11 cellular contexts compared by ENCODE assay signal in the genomic region with DNA sequence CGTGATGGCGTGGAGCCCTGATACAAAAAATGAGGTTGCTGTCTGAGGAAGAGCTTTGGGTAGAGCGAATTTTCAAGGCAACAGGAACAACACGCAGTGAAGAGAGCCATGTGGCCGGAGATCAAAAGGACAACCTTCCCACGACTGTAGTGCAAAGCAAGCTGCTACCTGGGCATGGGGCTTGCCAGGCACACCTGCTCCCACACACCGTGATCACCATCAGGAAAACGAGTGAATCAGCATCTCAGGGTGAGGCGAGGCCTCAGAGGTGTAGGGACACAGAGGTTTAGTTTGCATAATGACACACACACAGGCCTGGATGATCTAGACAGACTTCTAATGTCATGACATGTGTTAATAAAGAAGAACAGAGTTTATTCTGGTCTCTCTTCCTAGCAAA.
A peak's percentile ranks its signal among the peaks of the same experiment; 100 is the strongest.
DNase-seq lines count a peak whose midpoint lies in the region; ATAC-seq and TF ChIP-seq lines count a peak whose summit lies in the region.
"Had no signal": no experiment of that assay in that cellular context is flagged by ENCODE, and none has a peak within 500 bp of the region (broad histone marks: within the 10 kb centered on the region; RNA-seq: fewer than 3 reads in every experiment).

No MANE protein-coding gene starts in this region.

- H3K9me3 Mint-ChIP-seq in activated naive CD8-positive, alpha-beta T cell (ENCODE audit: low read depth), result no peaks in the 10 kb centered on the region
- no peaks in the 10 kb centered on the region for H3K9me3 Mint-ChIP-seq in activated naive CD8-positive, alpha-beta T cell treated with anti-CD3 and anti-CD28 coated beads, Interleukin-2, amount 50 U/mL, for 24 hours
- H3K9me3 Mint-ChIP-seq: T-cell had no signal

- no peaks in the 10 kb centered on the region for H3K27me3 Mint-ChIP-seq in activated naive CD8-positive, alpha-beta T cell
- no peaks in the 10 kb centered on the region for H3K27me3 Mint-ChIP-seq in activated naive CD8-positive, alpha-beta T cell treated with anti-CD3 and anti-CD28 coated beads, Interleukin-2, amount 50 U/mL, for 24 hours
- H3K27me3 Mint-ChIP-seq: T-cell had no signal

- H3K4me1 ChIP-seq in left lung, result peaks cover 20 to 31% of the 10 kb centered on the region in 2 donors
- peaks cover 15% of the 10 kb centered on the region for H3K4me1 ChIP-seq in upper lobe of right lung
- H3K4me1 ChIP-seq in gastrocnemius medialis, result peaks cover 10 to 22% of the 10 kb centered on the region in 2 donors

- ATAC-seq in activated naive CD8-positive, alpha-beta T cell treated with anti-CD3 and anti-CD28 coated beads, Interleukin-2, amount 50 U/mL, for 24 hours, result no peak
- peak; percentile 31 for ATAC-seq in left lung
- peak; percentile 35 for ATAC-seq in upper lobe of right lung
- no peak for ATAC-seq in HG03439 (IDR thresholded peaks at IDR 0.05; ENCODE audit: unreplicated experiment)
- no peak for ATAC-seq in gastrocnemius medialis
- ATAC-seq: stimulated activated naive CD8-positive, alpha-beta T cell treated with anti-CD3 and anti-CD28 coated beads, Interleukin-15, Interleukin-2, amounts not matched to agents 100 U/mL and 50 U/mL, for 24 hours; T-cell had no signal

- H3K27ac ChIP-seq in left lung, result peak overlapping the region in 1 of 2 donors; percentile 37
- no peak overlapping the region for H3K27ac ChIP-seq in upper lobe of right lung
- H3K27ac ChIP-seq in gastrocnemius medialis, result peak overlapping the region in 1 of 4 donors; percentile 5

- in situ Hi-C loops in gastrocnemius medialis (cut with MboI; ENCODE audit: low sequenced_read_pairs in 4 of 4), result no loop called here

- peaks cover 2% of the 10 kb centered on the region for H3K36me3 Mint-ChIP-seq in activated naive CD8-positive, alpha-beta T cell
- peaks cover 13% of the 10 kb centered on the region for H3K36me3 Mint-ChIP-seq in activated naive CD8-positive, alpha-beta T cell treated with anti-CD3 and anti-CD28 coated beads, Interleukin-2, amount 50 U/mL, for 24 hours (ENCODE audit: low read depth)

- TF ChIP-seq POLR2A in gastrocnemius medialis (IDR thresholded peaks at IDR 0.05), result no peak

- intact Hi-C loops in left lung (cut with DNase I), result no loop called here
- intact Hi-C loops in upper lobe of right lung (cut with DNase I), result no loop called here
- intact Hi-C loops in gastrocnemius medialis (cut with DNase I; ENCODE audit: low total_unique reads), result no loop called here

- no peak overlapping the region for H3K4me3 Mint-ChIP-seq in activated naive CD8-positive, alpha-beta T cell
- no peak overlapping the region for H3K4me3 Mint-ChIP-seq in activated naive CD8-positive, alpha-beta T cell treated with anti-CD3 and anti-CD28 coated beads, Interleukin-2, amount 50 U/mL, for 24 hours

- no peaks in the 10 kb centered on the region for H3K27me3 ChIP-seq in left lung
- no peaks in the 10 kb centered on the region for H3K27me3 ChIP-seq in upper lobe of right lung
- no peaks in the 10 kb centered on the region for H3K27me3 ChIP-seq in gastrocnemius medialis
- H3K27me3 ChIP-seq: spleen had no signal

- no peak for TF ChIP-seq CTCF in left lung (IDR thresholded peaks at IDR 0.05)
- TF ChIP-seq CTCF in upper lobe of right lung (IDR thresholded peaks at IDR 0.05), result no peak
- no peak for TF ChIP-seq CTCF in gastrocnemius medialis (IDR thresholded peaks at IDR 0.05 in 4 of 5, conservative IDR thresholded peaks at IDR 0.05 in 1 of 5)

- H3K36me3 ChIP-seq in left lung (peaks cover 0 to 4% of the 10 kb centered on the region in 2 donors), upper lobe of right lung (no peaks in the 10 kb centered on the region), gastrocnemius medialis (no peaks in the 10 kb centered on the region)

- peak overlapping the region; percentile 55 for H3K27ac Mint-ChIP-seq in activated naive CD8-positive, alpha-beta T cell
- no peak overlapping the region for H3K27ac Mint-ChIP-seq in activated naive CD8-positive, alpha-beta T cell treated with anti-CD3 and anti-CD28 coated beads, Interleukin-2, amount 50 U/mL, for 24 hours

- H3K4me1 Mint-ChIP-seq in activated naive CD8-positive, alpha-beta T cell (ENCODE audit: low read depth), result peaks cover 16% of the 10 kb centered on the region
- peaks cover 4% of the 10 kb centered on the region for H3K4me1 Mint-ChIP-seq in activated naive CD8-positive, alpha-beta T cell treated with anti-CD3 and anti-CD28 coated beads, Interleukin-2, amount 50 U/mL, for 24 hours

- DNase-seq in activated naive CD8-positive, alpha-beta T cell treated with anti-CD3 and anti-CD28 coated beads, Interleukin-2, amount 50 U/mL, for 24 hours, result no peak
- DNase-seq in RPMI8226 (peak; percentile 81), left lung (no peak), upper lobe of right lung (no peak), globus pallidus (ENCODE audit: low spot score) (no peak), gastrocnemius medialis (no peak)
- DNase-seq: spleen; stimulated activated naive CD8-positive, alpha-beta T cell treated with anti-CD3 and anti-CD28 coated beads, Interleukin-15, Interleukin-2, amounts not matched to agents 100 U/mL and 50 U/mL, for 24 hours; T-cell had no signal

- H3K9me3 ChIP-seq in left lung (no peaks in the 10 kb centered on the region), upper lobe of right lung (no peaks in the 10 kb centered on the region), gastrocnemius medialis (no peaks in the 10 kb centered on the region)
- H3K9me3 ChIP-seq: spleen had no signal

- no peak overlapping the region for H3K4me3 ChIP-seq in left lung
- no peak overlapping the region for H3K4me3 ChIP-seq in upper lobe of right lung
- no peak overlapping the region for H3K4me3 ChIP-seq in gastrocnemius medialis
- H3K4me3 ChIP-seq: spleen had no signal

Comparison
In these comparisons a context has a peak if more than half of its experiments do, and no peak if none do; other contexts are left out.
1. ATAC-seq: peak in left lung (single experiment) and upper lobe of right lung (single experiment); none in activated naive CD8-positive, alpha-beta T cell treated with anti-CD3 and anti-CD28 coated beads, Interleukin-2, amount 50 U/mL, for 24 hours (single experiment), HG03439 (single experiment) and gastrocnemius medialis (0 of 2).